ENCODE assay signal across 8 cellular contexts in the genomic region with DNA sequence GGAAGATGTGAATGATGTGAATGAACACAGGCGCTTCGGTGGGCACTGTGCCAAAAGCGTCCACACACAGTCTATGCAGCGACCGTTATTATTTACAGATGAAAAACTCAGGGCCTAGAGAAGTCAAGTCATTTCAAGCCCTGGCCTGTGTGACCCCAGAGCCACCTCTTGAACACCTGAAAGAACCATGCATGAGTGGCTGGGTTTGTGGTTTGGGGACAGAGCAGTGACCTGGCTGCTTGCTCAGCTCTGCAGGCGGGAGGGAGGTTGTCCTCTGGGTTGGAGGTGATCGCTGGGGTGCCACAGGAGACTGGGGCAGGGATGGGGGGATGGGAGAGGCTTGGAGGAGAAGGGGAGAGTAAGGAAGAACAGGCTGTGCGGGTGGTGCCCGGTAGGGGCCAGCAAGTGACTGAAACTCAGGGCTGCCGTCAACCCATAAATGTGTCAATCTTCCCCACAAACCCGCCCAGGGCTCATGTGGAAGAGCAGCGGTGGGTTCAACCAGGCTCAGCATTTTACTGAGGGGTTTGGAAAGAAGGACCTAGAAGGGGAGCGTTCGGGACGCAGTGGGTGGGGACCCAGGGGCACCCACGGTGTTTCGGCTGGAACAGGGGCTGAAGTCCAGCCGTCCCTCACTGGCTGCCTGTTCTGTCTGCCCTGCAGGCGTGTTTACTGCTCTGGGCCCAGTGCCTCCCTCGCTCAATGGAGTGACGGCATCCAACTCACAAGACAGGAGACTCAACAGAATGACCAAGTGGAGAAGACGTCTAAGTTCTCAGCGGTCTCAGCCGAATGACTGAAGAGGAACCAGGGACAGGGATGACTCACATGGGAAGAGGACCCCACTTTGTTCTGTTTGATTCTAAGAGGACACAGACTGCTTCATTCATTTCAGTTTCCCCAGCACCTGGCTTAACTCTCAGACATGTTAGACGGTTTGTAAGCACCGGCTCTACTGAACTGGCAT.
DNase-seq lines count a peak whose midpoint lies in the region; ATAC-seq, FAIRE-seq and TF ChIP-seq lines count a peak whose summit lies in the region.
"Had no signal": no experiment of that assay in that cellular context is flagged by ENCODE, and none has a peak within 500 bp of the region (broad histone marks: within the 10 kb centered on the region; RNA-seq: fewer than 3 reads in every experiment).

No MANE protein-coding gene starts in this region.

- H3K4me1 Mint-ChIP-seq in naive thymus-derived CD8-positive, alpha-beta T cell, result peaks cover 18 to 28% (median 22%) of the 10 kb centered on the region in 4 donors

- H3K27ac Mint-ChIP-seq in naive thymus-derived CD8-positive, alpha-beta T cell, result peak overlapping the region in 7 of 10 donors; percentile 20 to 85 (median 68)

- H3K36me3 Mint-ChIP-seq in naive thymus-derived CD8-positive, alpha-beta T cell, result peaks cover 0 to 72% (median 5%) of the 10 kb centered on the region in 3 donors

- H3K27me3 Mint-ChIP-seq in naive thymus-derived CD8-positive, alpha-beta T cell, result no peaks in the 10 kb centered on the region

- no peak for FAIRE-seq in D721Med (lab: Jason Lieb, UNC)
- FAIRE-seq: bronchial epithelial cell had no signal

- peak overlapping the region in 1 of 10 donors; percentile 47 for H3K4me3 Mint-ChIP-seq in naive thymus-derived CD8-positive, alpha-beta T cell

- no peaks in the 10 kb centered on the region for H3K9me3 Mint-ChIP-seq in naive thymus-derived CD8-positive, alpha-beta T cell

- in situ Hi-C loops in KBM-7 (cut with MboI; ENCODE audit: low pct_unique_long_range_greater_than_20kb, low sequenced_read_pairs), result no loop called here

- TF ChIP-seq CTCF in D721Med (IDR thresholded peaks at IDR 0.05; ENCODE audit: insufficient read depth, missing control alignments), result no peak

- DNase-seq in naive thymus-derived CD8-positive, alpha-beta T cell, result no peak
- DNase-seq in KBM-7, result no peak
- DNase-seq in D721Med (ENCODE audit: insufficient read length, low spot score), result no peak
- DNase-seq in HuH-7 (ENCODE audit: low spot score), result no peak

- peak; percentile 89 for ATAC-seq in GM18867 (IDR thresholded peaks at IDR 0.05; ENCODE audit: unreplicated experiment)
- peak; percentile 89 for ATAC-seq in GM21576 (IDR thresholded peaks at IDR 0.05; ENCODE audit: unreplicated experiment)
- ATAC-seq in HG03469 (IDR thresholded peaks at IDR 0.05; ENCODE audit: unreplicated experiment), result peak; percentile 94
- no peak for ATAC-seq in naive thymus-derived CD8-positive, alpha-beta T cell

- POLR2A ChIA-PET in naive thymus-derived CD8-positive, alpha-beta T cell (lab: Charles Lee), result interaction anchor here (0.6 kb wide), 1 partner anchor 52 kb away, joined by 3 read pairs; no protein-coding TSS in a partner anchor

Comparison
In these comparisons a context has a peak if more than half of its experiments do, and no peak if none do; other contexts are left out.
1. ATAC-seq: peak in GM18867 (single experiment), GM21576 (single experiment) and HG03469 (single experiment); none in naive thymus-derived CD8-positive, alpha-beta T cell (0 of 2).